In the genomic region with DNA sequence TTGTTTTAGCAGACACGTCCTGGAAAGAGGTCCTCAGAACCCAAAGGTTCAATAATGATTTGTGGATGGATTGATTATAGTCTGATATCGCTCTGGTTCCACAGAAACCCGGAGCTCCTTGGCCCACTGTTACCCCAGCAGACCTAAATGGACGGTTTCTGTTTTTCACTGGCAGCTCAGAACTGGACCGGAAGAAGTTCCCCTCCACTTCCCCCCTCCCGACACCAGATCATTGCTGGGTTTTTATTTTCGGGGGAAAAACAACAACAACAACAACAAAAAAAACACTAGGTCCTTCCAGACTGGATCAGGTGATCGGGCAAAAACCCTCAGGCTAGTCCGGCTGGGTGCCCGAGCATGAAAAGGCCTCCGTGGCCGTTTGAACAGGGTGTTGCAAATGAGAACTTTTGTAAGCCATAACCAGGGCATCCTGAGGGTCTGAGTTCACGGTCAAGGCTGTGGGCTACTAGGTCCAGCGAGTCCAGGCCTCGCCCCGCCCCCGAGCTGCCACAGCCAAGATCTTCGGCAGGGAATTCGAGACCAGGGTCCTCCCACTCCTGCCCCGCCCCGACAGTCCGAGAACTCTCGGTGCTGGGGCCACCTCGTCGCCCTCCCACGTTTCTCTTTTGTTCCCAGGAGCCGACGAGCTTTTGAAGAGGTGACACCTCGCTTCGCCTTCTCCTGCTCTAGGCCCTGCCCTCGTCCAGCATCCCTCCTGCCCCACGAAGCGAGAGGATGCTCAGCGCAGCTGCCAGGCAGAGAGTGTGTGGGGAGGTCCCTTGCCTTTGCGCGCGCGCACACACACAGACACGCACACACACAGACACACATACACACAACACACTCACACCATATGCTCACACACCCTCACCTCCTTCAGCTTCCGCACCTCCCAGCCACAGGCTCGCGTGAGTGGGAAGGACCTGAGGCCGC, we compare ENCODE assay signal across 15 cellular contexts. TPM values are rescaled to one million over a fixed set of nuclear protein-coding genes. Genes with fewer than 3 reads are reported as not detected.
DNase-seq lines count a peak whose midpoint lies in the region; ATAC-seq and TF ChIP-seq lines count a peak whose summit lies in the region.
"Had no signal": no experiment of that assay in that cellular context is flagged by ENCODE, and none has a peak within 500 bp of the region (broad histone marks: within the 10 kb centered on the region; RNA-seq: fewer than 3 reads in every experiment).

No MANE protein-coding gene starts in this region.

- H3K27ac ChIP-seq in CD4-positive, alpha-beta T cell (ENCODE audit: low read depth, low read length), result no peak overlapping the region
- no peak overlapping the region for H3K27ac ChIP-seq in HUES6 (ENCODE audit: low read depth, low read length)
- H3K27ac ChIP-seq in right lobe of liver, result no peak overlapping the region
- H3K27ac ChIP-seq: parathyroid adenoma, SK-N-MC, transverse colon had no signal

- peaks cover 98% of the 10 kb centered on the region for H3K27me3 Mint-ChIP-seq in CD4-positive, alpha-beta T cell
- H3K27me3 Mint-ChIP-seq in central memory CD8-positive, alpha-beta T cell, result peaks cover 98% of the 10 kb centered on the region

- H3K27ac Mint-ChIP-seq in CD4-positive, alpha-beta T cell, result no peak overlapping the region
- H3K27ac Mint-ChIP-seq in central memory CD8-positive, alpha-beta T cell (ENCODE audit: low read depth), result no peak overlapping the region

- 13% methylated on average over 24 of the region's 43 CpGs for WGBS in right lobe of liver (ENCODE audit: insufficient coverage, low coverage, low lambda C conversion rate, missing lambda C conversion rate)

- H3K4me1 Mint-ChIP-seq in CD4-positive, alpha-beta T cell (ENCODE audit: low read depth), result peaks cover 35% of the 10 kb centered on the region
- peaks cover 11% of the 10 kb centered on the region for H3K4me1 Mint-ChIP-seq in central memory CD8-positive, alpha-beta T cell

- no peak for TF ChIP-seq CTCF in CD4-positive, alpha-beta T cell (IDR thresholded peaks at IDR 0.05)
- no peak for TF ChIP-seq CTCF in right lobe of liver (IDR thresholded peaks at IDR 0.05)

- intact Hi-C loops in CD4-positive, alpha-beta T cell (cut with DNase I, micrococcal nuclease), result loop anchor here in 1 of 2 experiments (10.0 kb wide), 1 partner anchor 496 kb away; no protein-coding TSS in a partner anchor
- intact Hi-C loops in right lobe of liver (cut with DNase I), result no loop called here

- no peak for TF ChIP-seq POLR2A in right lobe of liver (IDR thresholded peaks at IDR 0.05)

- peaks cover 8% of the 10 kb centered on the region for H3K9me3 Mint-ChIP-seq in CD4-positive, alpha-beta T cell
- H3K9me3 Mint-ChIP-seq in central memory CD8-positive, alpha-beta T cell, result no peaks in the 10 kb centered on the region

- DNase-seq in CD4-positive, alpha-beta T cell, result no peak
- no peak for DNase-seq in central memory CD8-positive, alpha-beta T cell (ENCODE audit: low spot score in 2 of 2)
- DNase-seq in right lobe of liver (no peak), T1000 (lab: John Stamatoyannopoulos, UW) (no peak)
- DNase-seq: Calu3, NCI-H526 treated with DMSO at 0.1 percent for 48 hours, transverse colon had no signal

- H3K4me3 ChIP-seq in HUES6 (ENCODE audit: low read depth, low read length) (peak overlapping the region; percentile 54), right lobe of liver (no peak overlapping the region)
- H3K4me3 ChIP-seq: SK-N-MC had no signal

- peak; percentile 13 for ATAC-seq in CD4-positive, alpha-beta T cell (ENCODE audit: poor library complexity)
- no peak for ATAC-seq in central memory CD8-positive, alpha-beta T cell (replicated peaks; ENCODE audit: extremely low read depth, poor library complexity, severe bottlenecking)
- ATAC-seq in right lobe of liver (peak; percentile 12 to 33 (median 28)), HG03175 (IDR thresholded peaks at IDR 0.05; ENCODE audit: unreplicated experiment) (no peak), GM19351 (IDR thresholded peaks at IDR 0.05; ENCODE audit: unreplicated experiment) (no peak), GM21381 (IDR thresholded peaks at IDR 0.05; ENCODE audit: unreplicated experiment) (no peak)

- CTCF ChIA-PET in CD4-positive, alpha-beta T cell (lab: Charles Lee), result no interaction called here

- H3K36me3 Mint-ChIP-seq in CD4-positive, alpha-beta T cell (ENCODE audit: low read depth), result peaks cover 4% of the 10 kb centered on the region
- H3K36me3 Mint-ChIP-seq in central memory CD8-positive, alpha-beta T cell (ENCODE audit: insufficient read depth), result peaks cover 28% of the 10 kb centered on the region

- POLR2A ChIA-PET in CD4-positive, alpha-beta T cell (lab: Charles Lee), result interaction anchor here (1.0 to 1.2 kb wide), 3 partner anchors 17 to 34 kb away, joined by 3 read pairs; no protein-coding TSS in a partner anchor

- peaks cover 16% of the 10 kb centered on the region for H3K9me3 ChIP-seq in CD4-positive, alpha-beta T cell (ENCODE audit: control insufficient read depth, low read length)
- H3K9me3 ChIP-seq in HUES6 (ENCODE audit: control insufficient read depth, insufficient read depth, low read depth, low read length) (no peaks in the 10 kb centered on the region), right lobe of liver (no peaks in the 10 kb centered on the region)
- H3K9me3 ChIP-seq: transverse colon had no signal

- H3K36me3 ChIP-seq in HUES6 (ENCODE audit: control insufficient read depth, insufficient read depth, low read length) (peaks cover 7% of the 10 kb centered on the region), right lobe of liver (no peaks in the 10 kb centered on the region)
- H3K36me3 ChIP-seq: transverse colon had no signal

- peak overlapping the region; percentile 42 for H3K4me3 Mint-ChIP-seq in CD4-positive, alpha-beta T cell
- peak overlapping the region; percentile 38 for H3K4me3 Mint-ChIP-seq in central memory CD8-positive, alpha-beta T cell

- H3K9ac ChIP-seq in HUES6 (ENCODE audit: low read length), result peak overlapping the region; percentile 48
- H3K9ac ChIP-seq: parathyroid adenoma had no signal

- peaks cover 99% of the 10 kb centered on the region for H3K27me3 ChIP-seq in CD4-positive, alpha-beta T cell (ENCODE audit: control insufficient read depth, insufficient read depth, low read length)
- H3K27me3 ChIP-seq in HUES6 (ENCODE audit: control insufficient read depth, insufficient read depth, low read length), result peaks cover 95% of the 10 kb centered on the region
- H3K27me3 ChIP-seq in right lobe of liver, result peaks cover 54 to 96% of the 10 kb centered on the region in 2 donors

- peaks cover 75% of the 10 kb centered on the region for H3K4me1 ChIP-seq in HUES6 (ENCODE audit: control insufficient read depth, insufficient read depth, low read length)
- H3K4me1 ChIP-seq in right lobe of liver, result no peaks in the 10 kb centered on the region
- H3K4me1 ChIP-seq: parathyroid adenoma had no signal

RNA-seq across cellular contexts. Expression of a gene that starts 8.7 kb away (rescaled TPM):
- total RNA-seq in CD4-positive, alpha-beta T cell, result not detected
- total RNA-seq in right lobe of liver, result under 1 TPM in 1 of 6 experiments, not detected in 5; 0.24 TPM
- total RNA-seq: kidney epithelial cell, LHCN-M2, transverse colon had no signal

RNA-seq across cellular contexts. Expression of a gene that starts 18.7 kb away (rescaled TPM):
- total RNA-seq in CD4-positive, alpha-beta T cell, result not detected
- not detected for total RNA-seq in right lobe of liver
- total RNA-seq: kidney epithelial cell, LHCN-M2, transverse colon had no signal

Comparison
In these comparisons a context has a peak if more than half of its experiments do, and no peak if none do; other contexts are left out.
1. ATAC-seq: peak in CD4-positive, alpha-beta T cell (single experiment) and right lobe of liver (4 of 4); none in central memory CD8-positive, alpha-beta T cell (single experiment), HG03175 (single experiment), GM19351 (single experiment) and GM21381 (single experiment).